Comparison of ENCODE assay signal across 8 cellular contexts in the genomic region with DNA sequence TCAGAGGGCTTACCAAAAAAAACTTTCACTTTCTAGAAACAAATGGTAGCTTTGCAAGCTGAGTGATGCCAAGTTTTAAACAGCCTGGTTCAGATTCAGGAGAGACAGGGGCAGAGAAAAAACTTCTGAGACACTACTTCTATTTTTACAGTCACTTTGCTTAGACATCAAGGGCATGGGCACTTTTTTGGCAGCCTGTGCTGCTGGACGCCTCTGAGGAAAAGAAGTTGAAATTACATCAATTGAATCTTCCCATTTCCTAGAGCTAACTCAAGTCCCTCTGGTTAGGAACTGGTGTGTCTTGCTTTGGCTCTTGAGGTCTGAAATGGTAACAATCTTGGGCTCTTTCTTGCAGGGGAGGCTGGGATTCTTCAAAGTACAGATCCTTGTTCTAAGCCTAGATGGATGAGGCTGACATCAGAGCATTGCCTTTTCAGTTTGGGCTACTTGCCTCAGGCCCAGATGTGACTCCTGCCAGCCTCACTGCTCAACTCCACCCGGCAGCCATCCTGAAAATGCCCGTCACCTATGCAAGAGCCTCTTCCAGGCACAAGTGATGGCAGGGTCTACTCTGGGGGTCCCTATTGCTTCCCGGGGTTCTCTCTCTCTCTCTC.
DNase-seq lines count a peak whose midpoint lies in the region; ATAC-seq, FAIRE-seq and TF ChIP-seq lines count a peak whose summit lies in the region.

No MANE protein-coding gene starts in this region.

- 58 to 77% (median 70%) methylated on average over 3 to 4 of the region's 4 CpGs for WGBS in spleen, 5 donors

- no peak overlapping the region for H3K9ac ChIP-seq in colonic mucosa (ENCODE audit: low read depth in 2 of 2, low read length in 2 of 2)

- ATAC-seq in GM19328 (IDR thresholded peaks at IDR 0.05; ENCODE audit: unreplicated experiment) (peak; percentile 2), HG03139 (IDR thresholded peaks at IDR 0.05; ENCODE audit: unreplicated experiment) (peak; percentile 3)

- H3K27ac ChIP-seq in colonic mucosa (peak overlapping the region; percentile 15), spleen (peak overlapping the region in 6 of 8 donors; percentile 12 to 82 (median 72))

- no peaks in the 10 kb centered on the region for H3K36me3 ChIP-seq in colonic mucosa
- peaks cover 0 to 8% (median 0%) of the 10 kb centered on the region in 6 donors for H3K36me3 ChIP-seq in spleen

- in situ Hi-C loops in KBM-7 (cut with MboI; ENCODE audit: low pct_unique_long_range_greater_than_20kb, low sequenced_read_pairs): no loop called here

- H3K4me3 ChIP-seq in colonic mucosa (no peak overlapping the region), spleen (peak overlapping the region in 2 of 8 donors; percentile 29 to 62)

- DNase-seq in colonic mucosa: no peak
- DNase-seq in spleen: no peak
- DNase-seq in mesenteric fat pad (ENCODE audit: low spot score): no peak
- DNase-seq in KBM-7: no peak
- DNase-seq in GM12892 (ENCODE audit: insufficient read length): no peak
- no peak for DNase-seq in NCI-H345 (lab: John Stamatoyannopoulos, UW)

- TF ChIP-seq POLR2A in spleen (IDR thresholded peaks at IDR 0.05): no peak
- no peak for TF ChIP-seq POLR2A in GM12892 (IDR thresholded peaks at IDR 0.05; ENCODE audit: low read depth, low read length)

- intact Hi-C loops in colonic mucosa (cut with DNase I) (no loop called here), spleen (cut with DNase I; ENCODE audit: low total_unique reads) (no loop called here)

- H3K4me1 ChIP-seq in colonic mucosa: no peaks in the 10 kb centered on the region
- peaks cover 10 to 57% (median 32%) of the 10 kb centered on the region in 6 donors for H3K4me1 ChIP-seq in spleen

- FAIRE-seq in GM12892 (lab: Jason Lieb, UNC): no peak

- H3K9me3 ChIP-seq in colonic mucosa (no peaks in the 10 kb centered on the region), spleen (no peaks in the 10 kb centered on the region)

- H3K27me3 ChIP-seq in colonic mucosa (no peaks in the 10 kb centered on the region), spleen (replicated peaks in 1 of 7) (no peaks in the 10 kb centered on the region)

- no peak for TF ChIP-seq CTCF in colonic mucosa (IDR thresholded peaks at IDR 0.05)
- TF ChIP-seq CTCF in spleen (IDR thresholded peaks at IDR 0.05 in 8 of 11, conservative IDR thresholded peaks at IDR 0.05 in 3 of 11): no peak
